In the genomic region with DNA sequence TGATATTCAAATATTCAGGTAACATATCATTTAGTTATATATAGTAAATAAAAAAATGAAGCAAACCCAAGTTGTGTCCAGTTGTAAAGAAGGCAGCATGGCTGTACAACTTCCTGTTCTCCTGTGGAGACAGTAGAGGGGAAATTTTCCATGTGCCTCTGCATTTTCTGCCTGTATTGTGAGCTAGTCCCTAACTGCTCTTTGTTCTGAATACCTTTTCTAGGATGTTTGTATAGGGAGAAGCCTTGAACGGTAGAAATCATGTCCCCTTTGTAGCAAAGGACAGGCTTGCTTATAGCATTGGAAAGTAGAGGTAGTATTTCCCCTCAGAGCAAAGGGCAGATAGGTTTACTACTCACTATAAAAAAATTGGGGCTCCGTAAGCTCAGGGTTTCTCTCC, we compare ENCODE assay signal across 7 cellular contexts.
"Had no signal": no experiment of that assay in that cellular context is flagged by ENCODE, and none has a peak within 500 bp of the region (broad histone marks: within the 10 kb centered on the region; RNA-seq: fewer than 3 reads in every experiment).

No MANE protein-coding gene starts in this region.

- DNase-seq: GM23248, GOT3, H7, HFFc6, IMR-90 had no signal

- H3K9ac ChIP-seq: GM23248 had no signal

- H3K36me3 ChIP-seq: HAP-1 had no signal

- H2AFZ ChIP-seq: GM23248 had no signal

- H3K9me3 Mint-ChIP-seq: HFFc6 had no signal

- H3K4me3 ChIP-seq: GM23248, HAP-1 had no signal

- H3K9me3 ChIP-seq: HAP-1 had no signal

- H3K27ac Mint-ChIP-seq: HFFc6 had no signal

- H3K27ac ChIP-seq: GM23248, HL-60 had no signal

- H3K4me3 Mint-ChIP-seq: HFFc6 had no signal
